21 cellular contexts compared by ENCODE assay signal in genomic region chr19:7297742-7298141, GRCh38.
"Had no signal": no experiment of that assay in that cellular context is flagged by ENCODE, and none has a peak within 500 bp of the region (broad histone marks: within the 10 kb centered on the region; RNA-seq: fewer than 3 reads in every experiment).

No MANE protein-coding gene starts in this region.

- H3K27ac Mint-ChIP-seq: IgD-negative memory B cell had no signal

- H3K9me3 Mint-ChIP-seq: IgD-negative memory B cell had no signal

- H3K36me3 Mint-ChIP-seq: IgD-negative memory B cell had no signal

- H3K9ac ChIP-seq: KMS-11, SK-N-SH had no signal

- H3K27ac ChIP-seq: HL-60, KMS-11, RWPE1 had no signal

- H3K4me2 ChIP-seq: KMS-11, SK-N-SH had no signal

- H3K9me2 ChIP-seq: SK-N-SH had no signal

- FAIRE-seq: HTR-8/SVneo, K562 had no signal

- DNase-seq: Kasumi-1, MM.1S, NCI-H1092 treated with DMSO at 0.1 percent for 48 hours, NCI-H1436, NCI-H1694, NCI-H187 treated with DMSO at 0.1 percent for 48 hours, NCI-H2029 treated with DMSO at 0.1 percent for 48 hours, NCI-H2227 treated with DMSO at 0.1 percent for 48 hours, NCI-H524, NCI-H526 treated with DMSO at 0.1 percent for 48 hours, NCI-H748 treated with DMSO at 0.1 percent for 48 hours, SHP77, SK-N-SH, SW 1271 had no signal

- H3K4me3 ChIP-seq: K562 had no signal

- H3K9me3 ChIP-seq: SK-N-SH had no signal

- ATAC-seq: K562, Panc1 had no signal
